Comparison of ENCODE assay signal across 8 cellular contexts in the genomic region with DNA sequence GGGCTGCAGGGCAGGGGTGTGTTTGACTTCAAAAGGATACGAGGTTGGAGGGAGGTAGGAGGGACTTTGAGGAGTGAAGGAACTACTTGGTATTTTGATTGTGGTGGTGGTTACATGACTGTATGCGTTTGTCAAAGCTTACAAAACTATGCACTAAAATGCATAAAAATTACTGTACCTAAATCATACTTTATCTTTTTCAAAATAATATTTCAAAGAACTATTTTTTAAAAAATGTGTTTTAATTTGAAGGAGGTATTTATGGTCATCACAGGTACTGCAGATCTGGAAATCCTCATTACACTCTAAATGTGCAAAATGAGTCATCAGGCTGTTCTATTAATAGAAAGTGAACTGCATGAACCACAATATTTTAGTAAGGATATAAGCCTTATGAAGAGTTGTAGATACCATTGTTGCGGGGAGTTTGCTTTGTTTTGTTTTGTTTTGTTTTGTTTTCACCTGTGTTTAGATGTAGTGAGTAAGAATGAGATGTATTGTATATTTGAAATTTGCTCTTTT.
A peak's percentile ranks its signal among the peaks of the same experiment; 100 is the strongest.
DNase-seq lines count a peak whose midpoint lies in the region; ATAC-seq and TF ChIP-seq lines count a peak whose summit lies in the region.

No MANE protein-coding gene starts in this region.

- H3K27ac ChIP-seq in brain microvascular endothelial cell (no peak overlapping the region), WERI-Rb-1 (no peak overlapping the region)

- H3K4me1 Mint-ChIP-seq in natural killer cell treated with Interleukin-12 subunit alpha and Interleukin-12 subunit beta and Interleukin-15 and Interleukin-18, amount 100 ng/mL, for 72 hours (ENCODE audit: low read depth in 2 of 2), result peaks cover 20 to 31% of the 10 kb centered on the region in 2 donors

- ATAC-seq in GM21423 (IDR thresholded peaks at IDR 0.05; ENCODE audit: unreplicated experiment), result peak; percentile 63
- peak; percentile 65 to 75 for ATAC-seq in natural killer cell treated with Interleukin-12 subunit alpha and Interleukin-12 subunit beta and Interleukin-15 and Interleukin-18, amount 100 ng/mL, for 72 hours

- H3K9me3 Mint-ChIP-seq in natural killer cell treated with Interleukin-12 subunit alpha and Interleukin-12 subunit beta and Interleukin-15 and Interleukin-18, amount 100 ng/mL, for 72 hours, result no peaks in the 10 kb centered on the region

- TF ChIP-seq CTCF in brain microvascular endothelial cell (IDR thresholded peaks at IDR 0.05; ENCODE audit: low read depth, low read length, missing control alignments) (no peak), WERI-Rb-1 (IDR thresholded peaks at IDR 0.05; ENCODE audit: low read depth, low read length) (no peak)

- DNase-seq in DMS53 (lab: John Stamatoyannopoulos, UW) (peak; percentile 77), brain microvascular endothelial cell (peak; percentile 11), HuH-7.5 (ENCODE audit: low spot score) (no peak), WERI-Rb-1 (no peak)
- DNase-seq in Jurkat, Clone E6-1 (ENCODE audit: low read depth, low spot score), result peak; percentile 40
- DNase-seq in natural killer cell treated with Interleukin-12 subunit alpha and Interleukin-12 subunit beta and Interleukin-15 and Interleukin-18, amount 100 ng/mL, for 72 hours (ENCODE audit: low spot score), result no peak
- DNase-seq in activated CD4-positive, alpha-beta T cell treated with anti-CD3 and anti-CD28 coated beads, Interleukin-2, amount 50 U/mL, for 48 hours, result no peak

- H3K36me3 ChIP-seq in brain microvascular endothelial cell (replicated peaks), result no peaks in the 10 kb centered on the region
- H3K36me3 ChIP-seq in WERI-Rb-1, result no peaks in the 10 kb centered on the region

- in situ Hi-C loops in brain microvascular endothelial cell (cut with HindIII; ENCODE audit: low pct_ligation_motif_present, low sequenced_read_pairs), result no loop called here

- H3K27me3 Mint-ChIP-seq in natural killer cell treated with Interleukin-12 subunit alpha and Interleukin-12 subunit beta and Interleukin-15 and Interleukin-18, amount 100 ng/mL, for 72 hours, result no peaks in the 10 kb centered on the region

- no peaks in the 10 kb centered on the region for H3K27me3 ChIP-seq in brain microvascular endothelial cell (replicated peaks)
- no peaks in the 10 kb centered on the region for H3K27me3 ChIP-seq in WERI-Rb-1 (ENCODE audit: insufficient read depth, low read depth, severe bottlenecking)

- H3K36me3 Mint-ChIP-seq in natural killer cell treated with Interleukin-12 subunit alpha and Interleukin-12 subunit beta and Interleukin-15 and Interleukin-18, amount 100 ng/mL, for 72 hours, result no peaks in the 10 kb centered on the region

- H3K9me3 ChIP-seq in WERI-Rb-1 (ENCODE audit: severe bottlenecking), result no peaks in the 10 kb centered on the region

- H3K4me3 Mint-ChIP-seq in natural killer cell treated with Interleukin-12 subunit alpha and Interleukin-12 subunit beta and Interleukin-15 and Interleukin-18, amount 100 ng/mL, for 72 hours, result peak overlapping the region; percentile 36

- H3K27ac Mint-ChIP-seq in natural killer cell treated with Interleukin-12 subunit alpha and Interleukin-12 subunit beta and Interleukin-15 and Interleukin-18, amount 100 ng/mL, for 72 hours, result peak overlapping the region; percentile 28 to 58

- H3K4me3 ChIP-seq in Jurkat, Clone E6-1 (ENCODE audit: low read length), result no peak overlapping the region
- H3K4me3 ChIP-seq in brain microvascular endothelial cell (ENCODE audit: low read depth, low read length) (no peak overlapping the region), WERI-Rb-1 (ENCODE audit: low read depth, low read length) (no peak overlapping the region)

Comparison
In these comparisons a context has a peak if more than half of its experiments do, and no peak if none do; other contexts are left out.
1. DNase-seq: peak in DMS53 (single experiment), Jurkat, Clone E6-1 (single experiment) and brain microvascular endothelial cell (single experiment); none in natural killer cell treated with Interleukin-12 subunit alpha and Interleukin-12 subunit beta and Interleukin-15 and Interleukin-18, amount 100 ng/mL, for 72 hours (single experiment), HuH-7.5 (single experiment), WERI-Rb-1 (single experiment) and activated CD4-positive, alpha-beta T cell treated with anti-CD3 and anti-CD28 coated beads, Interleukin-2, amount 50 U/mL, for 48 hours (0 of 2).